9 cellular contexts compared by ENCODE assay signal in genomic region chr3:74692-75243, GRCh38.
"Had no signal": no experiment of that assay in that cellular context is flagged by ENCODE, and none has a peak within 500 bp of the region (broad histone marks: within the 10 kb centered on the region; RNA-seq: fewer than 3 reads in every experiment).

No MANE protein-coding gene starts in this region.

- H3K9me3 ChIP-seq: thyroid gland had no signal

- DNase-seq: activated CD4-positive, alpha-beta memory T cell treated with anti-CD3 and anti-CD28 coated beads for 36 hours; activated CD4-positive, CD25-positive, alpha-beta regulatory T cell treated with anti-CD3 and anti-CD28 coated beads, Interleukin-2, amount 50 U/mL, for 72 hours; central memory CD4-positive, alpha-beta T cell; effector CD8-positive, alpha-beta T cell; hippocampal formation; nephron progenitor cell; thyroid gland had no signal

- H3K4me3 ChIP-seq: coronary artery, skin epidermis, thyroid gland had no signal

- H3K36me3 ChIP-seq: thyroid gland had no signal

- H3K27ac ChIP-seq: thyroid gland had no signal

- H3K27me3 ChIP-seq: thyroid gland had no signal
